8 cellular contexts compared by ENCODE assay signal in the genomic region with DNA sequence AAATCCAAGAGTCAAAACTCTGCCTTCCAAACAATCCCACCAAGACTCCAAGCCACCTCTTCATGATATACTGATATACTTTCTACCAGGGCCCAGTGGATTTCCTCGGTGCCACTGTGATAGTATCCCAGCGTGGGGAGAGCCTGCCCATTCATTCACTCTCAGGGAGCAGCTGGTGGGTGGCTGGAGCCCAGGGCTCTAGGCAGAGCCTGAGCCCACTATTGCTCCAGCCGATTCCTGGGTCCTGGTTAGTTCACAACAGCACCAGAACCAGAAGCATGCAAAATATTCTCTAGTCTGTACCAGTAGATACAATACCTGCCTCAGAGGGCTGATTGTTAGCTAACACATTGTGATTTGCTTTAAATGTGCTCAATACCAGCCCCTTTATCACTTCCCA. TPM values are rescaled to one million over a fixed set of nuclear protein-coding genes. Genes with fewer than 3 reads are reported as not detected.
DNase-seq lines count a peak whose midpoint lies in the region; ATAC-seq and TF ChIP-seq lines count a peak whose summit lies in the region.

No MANE protein-coding gene starts in this region.

- H3K9me3 Mint-ChIP-seq in stimulated activated naive CD8-positive, alpha-beta T cell treated with anti-CD3 and anti-CD28 coated beads, Interleukin-15, Interleukin-2, amounts not matched to agents 100 ng/mL and 50 ng/mL, for 24 hours, result no peaks in the 10 kb centered on the region

- no peak for DNase-seq in stimulated activated naive CD8-positive, alpha-beta T cell treated with anti-CD3 and anti-CD28 coated beads, Interleukin-15, Interleukin-2, amounts not matched to agents 100 U/mL and 50 U/mL, for 24 hours
- no peak for DNase-seq in body of pancreas
- no peak for DNase-seq in GM13977 (ENCODE audit: low spot score)
- DNase-seq in NCI-H187 treated with DMSO at 0.1 percent for 48 hours (lab: John Stamatoyannopoulos, UW), result no peak

- no peaks in the 10 kb centered on the region for H3K27me3 ChIP-seq in body of pancreas
- no peaks in the 10 kb centered on the region for H3K27me3 ChIP-seq in mononuclear cell (ENCODE audit: insufficient read depth, low read length)

- no peak for TF ChIP-seq CTCF in body of pancreas (IDR thresholded peaks at IDR 0.05)
- TF ChIP-seq CTCF in GM13977 (IDR thresholded peaks at IDR 0.05; ENCODE audit: extremely low read depth, insufficient read depth, missing control alignments), result no peak

- H3K4me3 Mint-ChIP-seq in stimulated activated naive CD8-positive, alpha-beta T cell treated with anti-CD3 and anti-CD28 coated beads, Interleukin-15, Interleukin-2, amounts not matched to agents 100 ng/mL and 50 ng/mL, for 24 hours, result peak overlapping the region; percentile 90

- no peaks in the 10 kb centered on the region for H3K27me3 Mint-ChIP-seq in stimulated activated naive CD8-positive, alpha-beta T cell treated with anti-CD3 and anti-CD28 coated beads, Interleukin-15, Interleukin-2, amounts not matched to agents 100 ng/mL and 50 ng/mL, for 24 hours

- WGBS in body of pancreas, 2 donors, result 17 to 21% methylated on average over 2 to 3 of the region's 3 CpGs

- no peak for ATAC-seq in stimulated activated naive CD8-positive, alpha-beta T cell treated with anti-CD3 and anti-CD28 coated beads, Interleukin-15, Interleukin-2, amounts not matched to agents 100 U/mL and 50 U/mL, for 24 hours
- ATAC-seq in body of pancreas (peak; percentile 3), HG03175 (IDR thresholded peaks at IDR 0.05; ENCODE audit: unreplicated experiment) (no peak), GM21737 (IDR thresholded peaks at IDR 0.05; ENCODE audit: unreplicated experiment) (no peak)

- TF ChIP-seq POLR2A in body of pancreas (IDR thresholded peaks at IDR 0.05), result no peak

- no peaks in the 10 kb centered on the region for H3K36me3 Mint-ChIP-seq in stimulated activated naive CD8-positive, alpha-beta T cell treated with anti-CD3 and anti-CD28 coated beads, Interleukin-15, Interleukin-2, amounts not matched to agents 100 ng/mL and 50 ng/mL, for 24 hours (ENCODE audit: low read depth)

- peak overlapping the region; percentile 90 to 99 (median 96) for H3K27ac ChIP-seq in body of pancreas

- H3K27ac Mint-ChIP-seq in stimulated activated naive CD8-positive, alpha-beta T cell treated with anti-CD3 and anti-CD28 coated beads, Interleukin-15, Interleukin-2, amounts not matched to agents 100 ng/mL and 50 ng/mL, for 24 hours, result peak overlapping the region; percentile 71

- in situ Hi-C loops in GM13977 (cut with MboI; ENCODE audit: low pct_unique_long_range_greater_than_20kb, low sequenced_read_pairs, unreplicated experiment), result no loop called here

- intact Hi-C loops in body of pancreas (cut with DNase I), result no loop called here

- H3K4me3 ChIP-seq in body of pancreas, result peak overlapping the region in 1 of 2 donors; percentile 40
- peak overlapping the region; percentile 73 for H3K4me3 ChIP-seq in mononuclear cell (ENCODE audit: low read length)

- H3K4me1 Mint-ChIP-seq in stimulated activated naive CD8-positive, alpha-beta T cell treated with anti-CD3 and anti-CD28 coated beads, Interleukin-15, Interleukin-2, amounts not matched to agents 100 ng/mL and 50 ng/mL, for 24 hours (ENCODE audit: low read depth), result peaks cover 29% of the 10 kb centered on the region

- H3K36me3 ChIP-seq in body of pancreas (replicated peaks in 1 of 2; ENCODE audit: insufficient read depth in 1 of 2, low read depth in 2 of 2), result no peaks in the 10 kb centered on the region

- H3K4me1 ChIP-seq in body of pancreas (peaks cover 66% of the 10 kb centered on the region), mononuclear cell (ENCODE audit: insufficient read depth, low read length) (peaks cover 39% of the 10 kb centered on the region)

- H3K9me3 ChIP-seq in body of pancreas (no peaks in the 10 kb centered on the region), mononuclear cell (ENCODE audit: low read depth, low read length) (no peaks in the 10 kb centered on the region)

RNA-seq across cellular contexts. Expression of a gene that starts 0.8 kb away (rescaled TPM):
- total RNA-seq in body of pancreas (100 to 1,000 TPM; 127 to 245 TPM), mononuclear cell (41.2 TPM)

RNA-seq across cellular contexts. Expression of a gene that starts 32.8 kb away (rescaled TPM):
- 10 to 100 TPM; 11.5 to 13.7 TPM for total RNA-seq in body of pancreas
- 1.5 TPM for total RNA-seq in mononuclear cell

RNA-seq across cellular contexts. Expression of a gene that starts 37.1 kb away (rescaled TPM):
- 10 to 100 TPM; 25.2 to 48.8 TPM for total RNA-seq in body of pancreas
- total RNA-seq in mononuclear cell, result 0.31 TPM

Comparison
In these comparisons a context has a peak if more than half of its experiments do, and no peak if none do; other contexts are left out.
1. RNA of a gene that starts 37.1 kb away (total RNA-seq): 25.2 to 48.8 TPM in body of pancreas; 0.31 TPM in mononuclear cell (single experiment); every median in the first group is over 10 times any median in the second.